2 cellular contexts compared by ENCODE assay signal in genomic region chr5:59042683-59043082, GRCh38.
TF ChIP-seq lines count a peak whose summit lies in the region.

No MANE protein-coding gene starts in this region.

TF ChIP-seq in A549, 52 proteins besides CTCF, POLR2A, EP300 and RAD21 (continued from another document):
- TF ChIP-seq, protein P1, sequence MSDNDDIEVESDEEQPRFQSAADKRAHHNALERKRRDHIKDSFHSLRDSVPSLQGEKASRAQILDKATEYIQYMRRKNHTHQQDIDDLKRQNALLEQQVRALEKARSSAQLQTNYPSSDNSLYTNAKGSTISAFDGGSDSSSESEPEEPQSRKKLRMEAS (IDR thresholded peaks at IDR 0.05) = peak; percentile 15
- TF ChIP-seq ZNF302 (CRISPR knock-in tag; IDR thresholded peaks at IDR 0.05) (peak; percentile 54; the same call in 1 of the 2 replicates), HOXB13 (CRISPR knock-in tag; IDR thresholded peaks at IDR 0.05; ENCODE audit: low read depth) (peak; percentile 62; the same call in 1 of the 2 replicates), CHD2 (IDR thresholded peaks at IDR 0.05; ENCODE audit: low read length, partially characterized antibody) (no peak), KDM5A (IDR thresholded peaks at IDR 0.05) (no peak), HEYL (CRISPR knock-in tag; IDR thresholded peaks at IDR 0.05) (no peak), HDAC2 (IDR thresholded peaks at IDR 0.05) (no peak), MAZ (IDR thresholded peaks at IDR 0.05; ENCODE audit: borderline replicate concordance, low read depth, low read length) (no peak), HOXA7 (CRISPR knock-in tag; IDR thresholded peaks at IDR 0.05) (0 out of 2 replicates have a peak, but pooled peaks have one; percentile 9), HOXB5 (CRISPR knock-in tag; IDR thresholded peaks at IDR 0.05) (peak; percentile 33; the same call in 1 of the 2 replicates), BHLHE40 (IDR thresholded peaks at IDR 0.05; ENCODE audit: low read depth, low read length) (no peak), EHMT2 (IDR thresholded peaks at IDR 0.05; ENCODE audit: low read depth) (no peak), TP53 (CRISPR knock-in tag; IDR thresholded peaks at IDR 0.05) (no peak), FOSL2 (IDR thresholded peaks at IDR 0.05) (no peak), FOSL2 (CRISPR knock-in tag; IDR thresholded peaks at IDR 0.05) (no peak), RCOR1 (IDR thresholded peaks at IDR 0.05; ENCODE audit: low read depth, low read length) (no peak)
- TF ChIP-seq, protein P2, sequence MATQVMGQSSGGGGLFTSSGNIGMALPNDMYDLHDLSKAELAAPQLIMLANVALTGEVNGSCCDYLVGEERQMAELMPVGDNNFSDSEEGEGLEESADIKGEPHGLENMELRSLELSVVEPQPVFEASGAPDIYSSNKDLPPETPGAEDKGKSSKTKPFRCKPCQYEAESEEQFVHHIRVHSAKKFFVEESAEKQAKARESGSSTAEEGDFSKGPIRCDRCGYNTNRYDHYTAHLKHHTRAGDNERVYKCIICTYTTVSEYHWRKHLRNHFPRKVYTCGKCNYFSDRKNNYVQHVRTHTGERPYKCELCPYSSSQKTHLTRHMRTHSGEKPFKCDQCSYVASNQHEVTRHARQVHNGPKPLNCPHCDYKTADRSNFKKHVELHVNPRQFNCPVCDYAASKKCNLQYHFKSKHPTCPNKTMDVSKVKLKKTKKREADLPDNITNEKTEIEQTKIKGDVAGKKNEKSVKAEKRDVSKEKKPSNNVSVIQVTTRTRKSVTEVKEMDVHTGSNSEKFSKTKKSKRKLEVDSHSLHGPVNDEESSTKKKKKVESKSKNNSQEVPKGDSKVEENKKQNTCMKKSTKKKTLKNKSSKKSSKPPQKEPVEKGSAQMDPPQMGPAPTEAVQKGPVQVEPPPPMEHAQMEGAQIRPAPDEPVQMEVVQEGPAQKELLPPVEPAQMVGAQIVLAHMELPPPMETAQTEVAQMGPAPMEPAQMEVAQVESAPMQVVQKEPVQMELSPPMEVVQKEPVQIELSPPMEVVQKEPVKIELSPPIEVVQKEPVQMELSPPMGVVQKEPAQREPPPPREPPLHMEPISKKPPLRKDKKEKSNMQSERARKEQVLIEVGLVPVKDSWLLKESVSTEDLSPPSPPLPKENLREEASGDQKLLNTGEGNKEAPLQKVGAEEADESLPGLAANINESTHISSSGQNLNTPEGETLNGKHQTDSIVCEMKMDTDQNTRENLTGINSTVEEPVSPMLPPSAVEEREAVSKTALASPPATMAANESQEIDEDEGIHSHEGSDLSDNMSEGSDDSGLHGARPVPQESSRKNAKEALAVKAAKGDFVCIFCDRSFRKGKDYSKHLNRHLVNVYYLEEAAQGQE (IDR thresholded peaks at IDR 0.05) = no peak
- TF ChIP-seq, protein P3, sequence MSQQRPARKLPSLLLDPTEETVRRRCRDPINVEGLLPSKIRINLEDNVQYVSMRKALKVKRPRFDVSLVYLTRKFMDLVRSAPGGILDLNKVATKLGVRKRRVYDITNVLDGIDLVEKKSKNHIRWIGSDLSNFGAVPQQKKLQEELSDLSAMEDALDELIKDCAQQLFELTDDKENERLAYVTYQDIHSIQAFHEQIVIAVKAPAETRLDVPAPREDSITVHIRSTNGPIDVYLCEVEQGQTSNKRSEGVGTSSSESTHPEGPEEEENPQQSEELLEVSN (IDR thresholded peaks at IDR 0.05; ENCODE audit: borderline replicate concordance, low read depth) = 0 out of 2 replicates have a peak, but pooled peaks have one; percentile 42
- TF ChIP-seq, protein P4, sequence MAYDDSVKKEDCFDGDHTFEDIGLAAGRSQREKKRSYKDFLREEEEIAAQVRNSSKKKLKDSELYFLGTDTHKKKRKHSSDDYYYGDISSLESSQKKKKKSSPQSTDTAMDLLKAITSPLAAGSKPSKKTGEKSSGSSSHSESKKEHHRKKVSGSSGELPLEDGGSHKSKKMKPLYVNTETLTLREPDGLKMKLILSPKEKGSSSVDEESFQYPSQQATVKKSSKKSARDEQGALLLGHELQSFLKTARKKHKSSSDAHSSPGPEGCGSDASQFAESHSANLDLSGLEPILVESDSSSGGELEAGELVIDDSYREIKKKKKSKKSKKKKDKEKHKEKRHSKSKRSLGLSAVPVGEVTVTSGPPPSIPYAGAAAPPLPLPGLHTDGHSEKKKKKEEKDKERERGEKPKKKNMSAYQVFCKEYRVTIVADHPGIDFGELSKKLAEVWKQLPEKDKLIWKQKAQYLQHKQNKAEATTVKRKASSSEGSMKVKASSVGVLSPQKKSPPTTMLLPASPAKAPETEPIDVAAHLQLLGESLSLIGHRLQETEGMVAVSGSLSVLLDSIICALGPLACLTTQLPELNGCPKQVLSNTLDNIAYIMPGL (CRISPR knock-in tag; IDR thresholded peaks at IDR 0.05; ENCODE audit: borderline replicate concordance) = no peak

TF ChIP-seq in WTC11, 78 proteins besides CTCF, POLR2A, EP300 and RAD21 (continued from another document):
- no peak for TF ChIP-seq PRDM15 (CRISPR knock-in tag; IDR thresholded peaks at IDR 0.05)
- no peak for TF ChIP-seq EMX1 (CRISPR knock-in tag; IDR thresholded peaks at IDR 0.05)
- TF ChIP-seq CREB1 (CRISPR knock-in tag; IDR thresholded peaks at IDR 0.05) = no peak
- TF ChIP-seq TP53 (CRISPR knock-in tag; IDR thresholded peaks at IDR 0.05) = no peak
- TF ChIP-seq ZBTB21 (CRISPR knock-in tag; IDR thresholded peaks at IDR 0.05; ENCODE audit: borderline replicate concordance) = no peak
- TF ChIP-seq, protein P5, sequence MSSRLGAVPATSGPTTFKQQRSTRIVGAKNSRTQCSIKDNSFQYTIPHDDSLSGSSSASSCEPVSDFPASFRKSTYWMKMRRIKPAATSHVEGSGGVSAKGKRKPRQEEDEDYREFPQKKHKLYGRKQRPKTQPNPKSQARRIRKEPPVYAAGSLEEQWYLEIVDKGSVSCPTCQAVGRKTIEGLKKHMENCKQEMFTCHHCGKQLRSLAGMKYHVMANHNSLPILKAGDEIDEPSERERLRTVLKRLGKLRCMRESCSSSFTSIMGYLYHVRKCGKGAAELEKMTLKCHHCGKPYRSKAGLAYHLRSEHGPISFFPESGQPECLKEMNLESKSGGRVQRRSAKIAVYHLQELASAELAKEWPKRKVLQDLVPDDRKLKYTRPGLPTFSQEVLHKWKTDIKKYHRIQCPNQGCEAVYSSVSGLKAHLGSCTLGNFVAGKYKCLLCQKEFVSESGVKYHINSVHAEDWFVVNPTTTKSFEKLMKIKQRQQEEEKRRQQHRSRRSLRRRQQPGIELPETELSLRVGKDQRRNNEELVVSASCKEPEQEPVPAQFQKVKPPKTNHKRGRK (CRISPR knock-in tag; IDR thresholded peaks at IDR 0.05; ENCODE audit: borderline replicate concordance) = no peak
- no peak for TF ChIP-seq SMAD3 (CRISPR knock-in tag; IDR thresholded peaks at IDR 0.05; ENCODE audit: borderline replicate concordance)
- TF ChIP-seq NR3C1 (CRISPR knock-in tag; conservative IDR thresholded peaks at IDR 0.05; ENCODE audit: low read depth) = no peak
- TF ChIP-seq USF2 (CRISPR knock-in tag; IDR thresholded peaks at IDR 0.05) = no peak
- no peak for TF ChIP-seq SP1 (CRISPR knock-in tag; conservative IDR thresholded peaks at IDR 0.05)
- no peak for TF ChIP-seq PRRX2 (CRISPR knock-in tag; IDR thresholded peaks at IDR 0.05)
